8 cellular contexts compared by ENCODE assay signal in the genomic region with DNA sequence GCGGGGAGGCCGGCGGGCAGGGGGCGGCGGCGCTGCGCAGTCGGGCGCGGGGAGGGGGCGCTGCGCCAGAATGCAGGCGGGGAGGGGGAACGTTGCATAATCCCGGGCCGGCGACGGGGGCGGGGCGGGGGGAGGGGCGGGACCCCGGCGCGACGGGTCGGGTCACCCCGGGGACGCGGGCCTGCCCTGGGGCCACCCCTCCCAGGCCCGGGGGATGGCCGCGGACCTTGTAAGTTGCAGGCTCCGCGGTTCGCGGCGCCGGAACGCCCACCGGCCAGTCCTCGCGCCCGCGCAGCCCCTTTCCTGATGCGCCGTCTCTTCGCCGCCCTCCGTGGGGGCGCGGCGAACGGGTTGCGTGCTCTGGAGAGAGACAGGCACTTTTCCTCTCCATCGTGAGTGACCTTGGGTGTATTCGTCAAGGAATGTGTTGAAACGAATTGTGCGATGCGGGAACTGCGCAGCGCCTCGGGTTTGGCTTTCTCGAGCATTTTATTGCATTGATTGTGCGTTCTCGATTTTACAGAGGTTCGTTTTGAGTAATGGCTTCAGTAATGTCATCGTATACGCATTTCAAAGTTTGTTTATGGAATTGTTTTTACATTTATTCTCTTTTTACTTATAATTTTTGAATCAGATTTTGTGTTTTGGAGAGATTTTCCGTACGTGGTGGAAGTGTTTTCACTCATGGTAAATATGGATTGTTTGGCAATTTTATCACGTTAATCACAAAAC. TPM values are rescaled to one million over a fixed set of nuclear protein-coding genes. Genes with fewer than 3 reads are reported as not detected.
DNase-seq lines count a peak whose midpoint lies in the region; ATAC-seq and TF ChIP-seq lines count a peak whose summit lies in the region.

No MANE protein-coding gene starts in this region.

- peak overlapping the region; percentile 89 for H3K4me3 ChIP-seq in CD4-positive, CD25-positive, alpha-beta regulatory T cell (ENCODE audit: low read depth, low read length)
- H3K4me3 ChIP-seq in OCI-LY3 (ENCODE audit: low read length) = peak overlapping the region; percentile 88
- H3K4me3 ChIP-seq in thymus (ENCODE audit: low read length) = peak overlapping the region; percentile 97

- H3K27ac ChIP-seq in CD4-positive, CD25-positive, alpha-beta regulatory T cell (ENCODE audit: insufficient read depth, low read length, poor library complexity, severe bottlenecking) = peak overlapping the region; percentile 14
- H3K27ac ChIP-seq in OCI-LY3 (ENCODE audit: low read length) = peak overlapping the region; percentile 37
- peak overlapping the region; percentile 50 for H3K27ac ChIP-seq in foreskin keratinocyte
- H3K27ac ChIP-seq in thymus (ENCODE audit: low read depth) = peak overlapping the region; percentile 85

- peak overlapping the region; percentile 68 for H3K9ac ChIP-seq in OCI-LY3 (ENCODE audit: low read length)

- peak overlapping the region; percentile 51; the same call in 1 of the 2 replicates for H2AFZ ChIP-seq in OCI-LY3 (ENCODE audit: low read depth, low read length)

- no peaks in the 10 kb centered on the region for H3K27me3 ChIP-seq in CD4-positive, CD25-positive, alpha-beta regulatory T cell (ENCODE audit: control insufficient read depth, insufficient read depth, low read length)
- H3K27me3 ChIP-seq in OCI-LY3 (ENCODE audit: low read depth, low read length) (no peaks in the 10 kb centered on the region), foreskin keratinocyte (no peaks in the 10 kb centered on the region), thymus (ENCODE audit: control insufficient read depth, insufficient read depth) (no peaks in the 10 kb centered on the region)

- peak overlapping the region; percentile 93 to 97 (median 96) for H3K4me3 Mint-ChIP-seq in CD4-positive, CD25-positive, alpha-beta regulatory T cell
- peak overlapping the region; percentile 93 for H3K4me3 Mint-ChIP-seq in nephron progenitor cell

- 2% methylated on average over 71 of the region's 71 CpGs for WGBS in thymus

- H4K20me1 ChIP-seq in OCI-LY3 (ENCODE audit: insufficient read depth, low read length) = peaks cover 20% of the 10 kb centered on the region

- H3K4me2 ChIP-seq in OCI-LY3 (ENCODE audit: low read length) = peak overlapping the region; percentile 79

- peak in 2 of 3 donors; percentile 40 to 44 for DNase-seq in CD4-positive, CD25-positive, alpha-beta regulatory T cell
- DNase-seq in activated gamma-delta T cell (lab: John Stamatoyannopoulos, UW) (peak; percentile 57), foreskin keratinocyte (peak; percentile 22 to 44), nephron progenitor cell (peak; percentile 87)

- peaks cover 0 to 3% (median 0%) of the 10 kb centered on the region in 7 donors for H3K9me3 Mint-ChIP-seq in CD4-positive, CD25-positive, alpha-beta regulatory T cell
- peaks cover 19% of the 10 kb centered on the region for H3K9me3 Mint-ChIP-seq in nephron progenitor cell

- TF ChIP-seq CTCF in OCI-LY3 (IDR thresholded peaks at IDR 0.05; ENCODE audit: low read depth, low read length) (no peak), foreskin keratinocyte (conservative IDR thresholded peaks at IDR 0.05) (no peak), nephron progenitor cell (IDR thresholded peaks at IDR 0.05) (no peak)

- H3K4me1 ChIP-seq in CD4-positive, CD25-positive, alpha-beta regulatory T cell (ENCODE audit: control insufficient read depth, insufficient read depth, low read length, poor library complexity, severe bottlenecking) = peaks cover 16% of the 10 kb centered on the region
- H3K4me1 ChIP-seq in OCI-LY3 (ENCODE audit: low read length) (peaks cover 13% of the 10 kb centered on the region), foreskin keratinocyte (peaks cover 14% of the 10 kb centered on the region), thymus (ENCODE audit: control insufficient read depth, insufficient read depth, low read length) (peaks cover 14% of the 10 kb centered on the region)

- H3K79me2 ChIP-seq in OCI-LY3 (ENCODE audit: low read length) = peaks cover 49% of the 10 kb centered on the region

- no peaks in the 10 kb centered on the region for H3K27me3 Mint-ChIP-seq in CD4-positive, CD25-positive, alpha-beta regulatory T cell
- no peaks in the 10 kb centered on the region for H3K27me3 Mint-ChIP-seq in nephron progenitor cell (ENCODE audit: low read depth, poor library complexity)

- H3K36me3 Mint-ChIP-seq in CD4-positive, CD25-positive, alpha-beta regulatory T cell = peaks cover 5% of the 10 kb centered on the region
- peaks cover 40% of the 10 kb centered on the region for H3K36me3 Mint-ChIP-seq in nephron progenitor cell (ENCODE audit: low read depth)

- peaks cover 15 to 32% (median 20%) of the 10 kb centered on the region in 4 donors for H3K4me1 Mint-ChIP-seq in CD4-positive, CD25-positive, alpha-beta regulatory T cell
- peaks cover 53% of the 10 kb centered on the region for H3K4me1 Mint-ChIP-seq in nephron progenitor cell

- H3K9me3 ChIP-seq in CD4-positive, CD25-positive, alpha-beta regulatory T cell (ENCODE audit: control insufficient read depth in 2 of 2, low read length in 2 of 2) = no peaks in the 10 kb centered on the region
- H3K9me3 ChIP-seq in OCI-LY3 (ENCODE audit: insufficient read depth, low read length) = no peaks in the 10 kb centered on the region
- no peaks in the 10 kb centered on the region for H3K9me3 ChIP-seq in thymus (ENCODE audit: control insufficient read depth)

- ATAC-seq in CD4-positive, CD25-positive, alpha-beta regulatory T cell (ENCODE audit: low read depth in 2 of 2) = peak; percentile 2 to 3
- ATAC-seq in GM19372 (IDR thresholded peaks at IDR 0.05; ENCODE audit: low read depth, unreplicated experiment) = peak; percentile 23
- ATAC-seq in HG03457 (IDR thresholded peaks at IDR 0.05; ENCODE audit: unreplicated experiment) = peak; percentile 24
- ATAC-seq in foreskin keratinocyte = peak; percentile 9

- no peaks in the 10 kb centered on the region for H3K36me3 ChIP-seq in CD4-positive, CD25-positive, alpha-beta regulatory T cell (ENCODE audit: control insufficient read depth, insufficient read depth, low read length)
- no peaks in the 10 kb centered on the region for H3K36me3 ChIP-seq in OCI-LY3 (replicated peaks; ENCODE audit: low read depth, low read length)
- H3K36me3 ChIP-seq in thymus (ENCODE audit: control insufficient read depth, insufficient read depth) = no peaks in the 10 kb centered on the region

- H3K27ac Mint-ChIP-seq in CD4-positive, CD25-positive, alpha-beta regulatory T cell = peak overlapping the region; percentile 86 to 93 (median 92)
- H3K27ac Mint-ChIP-seq in nephron progenitor cell = peak overlapping the region; percentile 99

RNA-seq across cellular contexts. Expression of a gene that starts 0.8 kb away (rescaled TPM):
- 21.4 TPM for total RNA-seq in CD4-positive, CD25-positive, alpha-beta regulatory T cell
- polyA plus RNA-seq in CD4-positive, CD25-positive, alpha-beta regulatory T cell = 10 to 100 TPM; 15.0 to 21.4 (median 17.7) TPM
- total RNA-seq in foreskin keratinocyte = 62.4 and 65.4 TPM in 2 replicates
- 14.1 and 17.8 TPM in 2 replicates for polyA plus RNA-seq in foreskin keratinocyte
- polyA plus RNA-seq in thymus = 41.0 TPM

Comparison
In these comparisons a context has a peak if more than half of its experiments do, and no peak if none do; other contexts are left out.
1. Peak in every context shown above with its lines: DNase-seq, ATAC-seq, H3K4me3 ChIP-seq and H3K27ac ChIP-seq.
2. DNase-seq: peak in every context shown above with its lines; median percentile 87 in nephron progenitor cell; 57 in activated gamma-delta T cell; 42 in CD4-positive, CD25-positive, alpha-beta regulatory T cell; 33 in foreskin keratinocyte.
3. H3K27ac ChIP-seq: peak in every context shown above with its lines; median percentile 85 in thymus; 50 in foreskin keratinocyte; 37 in OCI-LY3; 14 in CD4-positive, CD25-positive, alpha-beta regulatory T cell.